Comparison of ENCODE assay signal across 8 cellular contexts in the genomic region with DNA sequence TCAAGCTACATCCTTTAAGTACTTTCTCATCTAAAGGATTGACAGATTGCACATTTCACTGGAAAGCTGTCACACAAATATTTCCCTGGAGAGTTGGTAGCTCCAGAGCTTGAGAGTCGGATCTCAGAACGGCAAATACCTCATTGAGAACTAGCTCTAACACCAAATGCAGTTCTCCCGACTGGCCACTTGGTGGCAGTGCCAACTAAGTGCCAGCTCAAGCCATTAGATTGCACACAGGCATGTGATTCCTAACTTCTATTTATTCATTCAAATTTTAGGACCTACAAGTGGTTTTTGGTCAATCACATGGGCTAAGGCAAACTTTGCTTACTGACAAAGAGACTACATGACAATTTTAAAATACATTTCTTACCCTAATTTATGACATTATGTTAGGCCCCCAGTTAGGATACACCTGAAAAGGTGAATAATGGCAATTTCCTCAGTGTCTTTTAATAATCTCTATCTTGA. TPM values are rescaled to one million over a fixed set of nuclear protein-coding genes. Genes with fewer than 3 reads are reported as not detected.
DNase-seq lines count a peak whose midpoint lies in the region; ATAC-seq and TF ChIP-seq lines count a peak whose summit lies in the region.
"Had no signal": no experiment of that assay in that cellular context is flagged by ENCODE, and none has a peak within 500 bp of the region (broad histone marks: within the 10 kb centered on the region; RNA-seq: fewer than 3 reads in every experiment).

No MANE protein-coding gene starts in this region.

- peak; percentile 21 for DNase-seq in activated naive CD8-positive, alpha-beta T cell treated with anti-CD3 and anti-CD28 coated beads for 36 hours
- peak; percentile 71 to 74 for DNase-seq in cardiac muscle cell (ENCODE audit: low read depth in 1 of 2, low spot score in 1 of 2)
- DNase-seq in retina, result peak; percentile 59

- TF ChIP-seq CTCF in GM12801 (IDR thresholded peaks at IDR 0.05; ENCODE audit: extremely low read depth, insufficient read length) (peak; percentile 53), OCI-LY3 (IDR thresholded peaks at IDR 0.05; ENCODE audit: low read depth, low read length) (peak; percentile 78), cardiac muscle cell (IDR thresholded peaks at IDR 0.05; ENCODE audit: low read depth, low read length) (peak; percentile 92)

- TF ChIP-seq EP300 in Ishikawa (IDR thresholded peaks at IDR 0.05; ENCODE audit: borderline replicate concordance), result no peak

- H3K27me3 ChIP-seq in OCI-LY3 (ENCODE audit: low read depth, low read length) (peaks cover 5% of the 10 kb centered on the region; the same call in 1 of the 2 replicates), cardiac muscle cell (peaks cover 25% of the 10 kb centered on the region)

- peak; percentile 94 for ATAC-seq in GM21825 (IDR thresholded peaks at IDR 0.05; ENCODE audit: unreplicated experiment)

- H3K4me3 Mint-ChIP-seq in activated naive CD8-positive, alpha-beta T cell treated with anti-CD3 and anti-CD28 coated beads for 36 hours, result no peak overlapping the region

- no peaks in the 10 kb centered on the region for H3K36me3 ChIP-seq in OCI-LY3 (replicated peaks; ENCODE audit: low read depth, low read length)
- H3K36me3 ChIP-seq in cardiac muscle cell, result no peaks in the 10 kb centered on the region

- H3K27ac ChIP-seq in OCI-LY3 (ENCODE audit: low read length) (no peak overlapping the region), cardiac muscle cell (no peak overlapping the region)
- H3K27ac ChIP-seq: epithelial cell of prostate had no signal

- H3K4me1 ChIP-seq in OCI-LY3 (ENCODE audit: low read length) (peaks cover 8% of the 10 kb centered on the region; the same call in 1 of the 2 replicates), cardiac muscle cell (ENCODE audit: low read depth) (no peaks in the 10 kb centered on the region)

- H3K9me3 Mint-ChIP-seq in activated naive CD8-positive, alpha-beta T cell treated with anti-CD3 and anti-CD28 coated beads for 36 hours, result no peaks in the 10 kb centered on the region

- no peaks in the 10 kb centered on the region for H4K20me1 ChIP-seq in OCI-LY3 (ENCODE audit: insufficient read depth, low read length)

- peaks cover 32% of the 10 kb centered on the region for H3K27me3 Mint-ChIP-seq in activated naive CD8-positive, alpha-beta T cell treated with anti-CD3 and anti-CD28 coated beads for 36 hours

- no peaks in the 10 kb centered on the region for H3K79me2 ChIP-seq in OCI-LY3 (ENCODE audit: low read length)

- no peak overlapping the region for H3K27ac Mint-ChIP-seq in activated naive CD8-positive, alpha-beta T cell treated with anti-CD3 and anti-CD28 coated beads for 36 hours

- TF ChIP-seq RAD21 in Ishikawa (IDR thresholded peaks at IDR 0.05; ENCODE audit: low read depth), result peak; percentile 93

- H3K4me2 ChIP-seq in OCI-LY3 (ENCODE audit: low read length), result peak overlapping the region; percentile 34

- no peaks in the 10 kb centered on the region for H3K36me3 Mint-ChIP-seq in activated naive CD8-positive, alpha-beta T cell treated with anti-CD3 and anti-CD28 coated beads for 36 hours

- no peak overlapping the region for H3K9ac ChIP-seq in OCI-LY3 (ENCODE audit: low read length)

- H3K4me1 Mint-ChIP-seq in activated naive CD8-positive, alpha-beta T cell treated with anti-CD3 and anti-CD28 coated beads for 36 hours, result no peaks in the 10 kb centered on the region

- H3K4me3 ChIP-seq in OCI-LY3 (ENCODE audit: low read length) (no peak overlapping the region), cardiac muscle cell (no peak overlapping the region)

- no peaks in the 10 kb centered on the region for H3K9me3 ChIP-seq in OCI-LY3 (ENCODE audit: insufficient read depth, low read length)
- H3K9me3 ChIP-seq in cardiac muscle cell (ENCODE audit: low read depth), result no peaks in the 10 kb centered on the region

- H2AFZ ChIP-seq in OCI-LY3 (ENCODE audit: low read depth, low read length), result peak overlapping the region; percentile 52; the same call in 1 of the 2 replicates

TF ChIP-seq in Ishikawa, 13 proteins besides CTCF, POLR2A, EP300 and RAD21:
- TF ChIP-seq EGR1 (IDR thresholded peaks at IDR 0.05) (no peak), FOXM1 (IDR thresholded peaks at IDR 0.05; ENCODE audit: borderline replicate concordance, low read depth) (no peak), YY1 (IDR thresholded peaks at IDR 0.05; ENCODE audit: low read depth) (no peak), REST (IDR thresholded peaks at IDR 0.05; ENCODE audit: low read depth) (no peak), TCF12 (IDR thresholded peaks at IDR 0.05; ENCODE audit: low read depth) (no peak), ZBTB7A (IDR thresholded peaks at IDR 0.05; ENCODE audit: low read depth) (no peak), TAF1 (IDR thresholded peaks at IDR 0.05; ENCODE audit: low read depth) (no peak), NFIC (IDR thresholded peaks at IDR 0.05) (no peak), TEAD4 (IDR thresholded peaks at IDR 0.05) (no peak)
- TF ChIP-seq, protein P1, sequence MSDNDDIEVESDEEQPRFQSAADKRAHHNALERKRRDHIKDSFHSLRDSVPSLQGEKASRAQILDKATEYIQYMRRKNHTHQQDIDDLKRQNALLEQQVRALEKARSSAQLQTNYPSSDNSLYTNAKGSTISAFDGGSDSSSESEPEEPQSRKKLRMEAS (IDR thresholded peaks at IDR 0.05), result no peak
- TF ChIP-seq, protein P2, sequence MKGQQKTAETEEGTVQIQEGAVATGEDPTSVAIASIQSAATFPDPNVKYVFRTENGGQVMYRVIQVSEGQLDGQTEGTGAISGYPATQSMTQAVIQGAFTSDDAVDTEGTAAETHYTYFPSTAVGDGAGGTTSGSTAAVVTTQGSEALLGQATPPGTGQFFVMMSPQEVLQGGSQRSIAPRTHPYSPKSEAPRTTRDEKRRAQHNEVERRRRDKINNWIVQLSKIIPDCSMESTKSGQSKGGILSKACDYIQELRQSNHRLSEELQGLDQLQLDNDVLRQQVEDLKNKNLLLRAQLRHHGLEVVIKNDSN (IDR thresholded peaks at IDR 0.05), result no peak

RNA-seq across cellular contexts. Expression of gene MCHR2, which starts 7.9 kb away (rescaled TPM):
- not detected for total RNA-seq in activated naive CD8-positive, alpha-beta T cell treated with anti-CD3 and anti-CD28 coated beads for 36 hours
- not detected in 2 replicates for total RNA-seq in cardiac muscle cell
- not detected in 2 replicates for polyA plus RNA-seq in cardiac muscle cell

Comparison
In these comparisons a context has a peak if more than half of its experiments do, and no peak if none do; other contexts are left out.
1. DNase-seq: peak in every context shown above with its lines; median percentile 72 in cardiac muscle cell; 59 in retina; 21 in activated naive CD8-positive, alpha-beta T cell treated with anti-CD3 and anti-CD28 coated beads for 36 hours.